ENCODE assay signal across 8 cellular contexts in genomic region chr10:80497187-80498038, GRCh38. TPM values are rescaled to one million over a fixed set of nuclear protein-coding genes. Genes with fewer than 3 reads are reported as not detected.
A peak's percentile ranks its signal among the peaks of the same experiment; 100 is the strongest.
DNase-seq lines count a peak whose midpoint lies in the region; FAIRE-seq and TF ChIP-seq lines count a peak whose summit lies in the region.

No MANE protein-coding gene starts in this region.

- H3K4me3 Mint-ChIP-seq in mesothelial cell of epicardium: no peak overlapping the region

- peaks cover 29% of the 10 kb centered on the region for H3K36me3 Mint-ChIP-seq in mesothelial cell of epicardium

- no peak for FAIRE-seq in HTR-8/SVneo (lab: Jason Lieb, UNC)

- H2AFZ ChIP-seq in ACC112 (ENCODE audit: low read length, unreplicated experiment): no peak overlapping the region

- H3K27me3 Mint-ChIP-seq in mesothelial cell of epicardium (ENCODE audit: low read depth): no peaks in the 10 kb centered on the region

- H3K27ac Mint-ChIP-seq in mesothelial cell of epicardium: peak overlapping the region; percentile 80

- no peak for TF ChIP-seq CTCF in mesothelial cell of epicardium (IDR thresholded peaks at IDR 0.05; ENCODE audit: unreplicated experiment)

- no peak overlapping the region; the same call in 1 of the 2 replicates for H3K4me3 ChIP-seq in ACC112 (ENCODE audit: low read depth, low read length)

- H3K27me3 ChIP-seq in ACC112 (ENCODE audit: insufficient read depth, low read length): no peaks in the 10 kb centered on the region

- H3K36me3 ChIP-seq in ACC112 (ENCODE audit: insufficient read depth, low read length): peaks cover 3% of the 10 kb centered on the region; the same call in 1 of the 2 replicates

- H3K4me1 ChIP-seq in ACC112 (ENCODE audit: control insufficient read depth, insufficient read depth, low read length, unreplicated experiment): peaks cover 63% of the 10 kb centered on the region

- peaks cover 37% of the 10 kb centered on the region for H3K4me1 Mint-ChIP-seq in mesothelial cell of epicardium

- H3K9me3 Mint-ChIP-seq in mesothelial cell of epicardium: peaks cover 11% of the 10 kb centered on the region

- peaks cover 25% of the 10 kb centered on the region for H3K79me2 ChIP-seq in ACC112 (ENCODE audit: control insufficient read depth, insufficient read depth, low read length, unreplicated experiment)

- DNase-seq in OCI-M1 (lab: John Stamatoyannopoulos, UW): peak; percentile 87
- peak; percentile 94 to 95 for DNase-seq in dermis microvascular lymphatic vessel endothelial cell (ENCODE audit: low read depth in 2 of 2)
- DNase-seq in mesothelial cell of epicardium (ENCODE audit: low spot score in 2 of 2, unreplicated experiment in 2 of 2): no peak
- no peak for DNase-seq in NCI-H2107 treated with DMSO at 0.1 percent for 48 hours (lab: John Stamatoyannopoulos, UW; ENCODE audit: unreplicated experiment)
- DNase-seq in HTR-8/SVneo (ENCODE audit: insufficient read length, low spot score): no peak
- DNase-seq in AG20443 (ENCODE audit: low spot score): no peak
- DNase-seq in NCI-H2081 (lab: John Stamatoyannopoulos, UW): no peak

- H3K27ac ChIP-seq in ACC112 (ENCODE audit: low read depth, low read length): peak overlapping the region; percentile 79

RNA-seq across cellular contexts. Expression of gene SH2D4B, which starts 40.3 kb away (rescaled TPM):
- total RNA-seq in dermis microvascular lymphatic vessel endothelial cell (under 0.01 and 0.13 TPM in 2 replicates), mesothelial cell of epicardium (0.27 to 0.29 TPM (median 0.27 TPM) in 3 replicates)

RNA-seq across cellular contexts. Expression of gene TSPAN14, which starts 43.3 kb away (rescaled TPM):
- total RNA-seq in dermis microvascular lymphatic vessel endothelial cell (49.9 and 96.0 TPM in 2 replicates), mesothelial cell of epicardium (106 to 113 TPM (median 109 TPM) in 3 replicates)

Comparison
In these comparisons a context has a peak if more than half of its experiments do, and no peak if none do; other contexts are left out.
1. DNase-seq: peak in OCI-M1 (single experiment) and dermis microvascular lymphatic vessel endothelial cell (2 of 2); none in mesothelial cell of epicardium (0 of 2), NCI-H2107 treated with DMSO at 0.1 percent for 48 hours (single experiment), HTR-8/SVneo (single experiment), AG20443 (single experiment) and NCI-H2081 (0 of 2).